In the genomic region with DNA sequence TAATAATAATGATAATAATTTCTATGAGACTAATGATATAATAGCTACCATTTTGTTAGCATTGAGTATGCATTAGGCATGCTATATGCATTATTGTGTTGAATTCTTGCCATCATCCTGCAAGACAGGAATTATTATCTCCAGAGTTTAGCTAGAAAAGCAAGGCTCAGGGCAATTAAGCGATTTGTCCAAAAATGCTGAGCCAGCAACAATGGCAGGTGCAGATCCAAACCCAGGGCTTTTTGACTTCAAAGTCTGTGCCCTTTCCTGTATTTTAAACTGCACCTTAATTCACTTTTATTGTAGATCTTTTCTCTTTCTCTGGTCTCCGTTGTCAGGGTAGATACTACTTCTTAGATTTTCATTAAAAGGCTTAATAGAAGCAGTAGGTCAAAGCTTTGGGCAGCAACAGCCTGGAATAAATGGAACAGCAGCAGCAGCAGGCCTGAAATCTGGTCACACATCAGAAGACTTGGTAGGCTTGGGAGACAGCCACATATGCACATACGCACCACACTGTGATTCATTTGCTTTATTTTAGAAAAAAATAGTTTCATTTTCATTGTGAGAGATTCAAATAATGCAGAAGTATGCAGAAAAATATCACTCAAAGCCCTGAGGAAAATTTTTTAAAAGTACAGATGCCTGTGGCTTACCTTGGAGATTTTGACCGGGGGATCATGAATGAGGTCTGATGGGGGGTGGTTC, we compare ENCODE assay signal across 17 cellular contexts.
DNase-seq lines count a peak whose midpoint lies in the region; ATAC-seq lines count a peak whose summit lies in the region.
"Had no signal": no experiment of that assay in that cellular context is flagged by ENCODE, and none has a peak within 500 bp of the region (broad histone marks: within the 10 kb centered on the region; RNA-seq: fewer than 3 reads in every experiment).

No MANE protein-coding gene starts in this region.

- H2AFZ ChIP-seq in GM23248: no peak overlapping the region
- H2AFZ ChIP-seq: GM23338, PC-9 had no signal

- no peaks in the 10 kb centered on the region for H3F3A ChIP-seq in GM23248 (ENCODE audit: insufficient read depth)

- 58 to 65% methylated on average over 4 of the region's 4 CpGs for WGBS in GM23248 (ENCODE audit: low coverage in 1 of 2, low lambda C conversion rate in 2 of 2, missing lambda C conversion rate in 2 of 2), 2 experiments

- no peak overlapping the region for H3K4me3 ChIP-seq in GM23248
- H3K4me3 ChIP-seq: GM23338, PC-9, SK-N-MC had no signal

- H4K20me1 ChIP-seq in GM23248 (ENCODE audit: insufficient read depth): no peaks in the 10 kb centered on the region

- H3K27ac ChIP-seq in GM23248: no peak overlapping the region
- H3K27ac ChIP-seq: PC-9, SK-N-MC had no signal

- H3K36me3 ChIP-seq in GM23248 (ENCODE audit: low read depth): no peaks in the 10 kb centered on the region

- no peak overlapping the region for H3K4me2 ChIP-seq in GM23248 (ENCODE audit: unreplicated experiment)
- H3K4me2 ChIP-seq: GM23338, PC-9 had no signal

- no peak overlapping the region for H3K9ac ChIP-seq in GM23248

- DNase-seq in RPMI7951 (ENCODE audit: low read depth) (peak; percentile 37), inferior parietal cortex (ENCODE audit: extremely low spot score) (peak; percentile 6), HK-2 (ENCODE audit: unreplicated experiment) (no peak), GM23248 (no peak), putamen (ENCODE audit: low spot score) (no peak), NCI-H146 treated with DMSO at 0.1 percent for 48 hours (lab: John Stamatoyannopoulos, UW; ENCODE audit: unreplicated experiment) (no peak)
- DNase-seq: GF-D8, NCI-H1436 treated with DMSO at 0.1 percent for 48 hours, NCI-H2081, NCI-H510A, NCI-H774, T-cell had no signal

- no peaks in the 10 kb centered on the region for H3K27me3 ChIP-seq in GM23248 (replicated peaks; ENCODE audit: insufficient read depth)

- H3K4me1 ChIP-seq in GM23248 (ENCODE audit: insufficient read depth): peaks cover 8% of the 10 kb centered on the region; the same call in 1 of the 2 replicates

- H3K79me2 ChIP-seq in GM23248 (ENCODE audit: insufficient read depth): no peaks in the 10 kb centered on the region

- H3K9me3 ChIP-seq in GM23248 (ENCODE audit: low read depth): no peaks in the 10 kb centered on the region

- in situ Hi-C loops in GM23248 (cut with MboI): no loop called here

- H3K9me2 ChIP-seq in GM23248 (ENCODE audit: insufficient read depth): no peaks in the 10 kb centered on the region

- ATAC-seq in GM18511 (IDR thresholded peaks at IDR 0.05; ENCODE audit: unreplicated experiment): peak; percentile 80
- ATAC-seq in HG02678 (IDR thresholded peaks at IDR 0.05; ENCODE audit: unreplicated experiment): peak; percentile 65
- ATAC-seq: GM23338, T-cell had no signal

Comparison
In these comparisons a context has a peak if more than half of its experiments do, and no peak if none do; other contexts are left out.
1. DNase-seq: peak in RPMI7951 (single experiment) and inferior parietal cortex (single experiment); none in HK-2 (single experiment), GM23248 (single experiment), putamen (single experiment) and NCI-H146 treated with DMSO at 0.1 percent for 48 hours (single experiment).